Comparison of ENCODE assay signal across 19 cellular contexts in the genomic region with DNA sequence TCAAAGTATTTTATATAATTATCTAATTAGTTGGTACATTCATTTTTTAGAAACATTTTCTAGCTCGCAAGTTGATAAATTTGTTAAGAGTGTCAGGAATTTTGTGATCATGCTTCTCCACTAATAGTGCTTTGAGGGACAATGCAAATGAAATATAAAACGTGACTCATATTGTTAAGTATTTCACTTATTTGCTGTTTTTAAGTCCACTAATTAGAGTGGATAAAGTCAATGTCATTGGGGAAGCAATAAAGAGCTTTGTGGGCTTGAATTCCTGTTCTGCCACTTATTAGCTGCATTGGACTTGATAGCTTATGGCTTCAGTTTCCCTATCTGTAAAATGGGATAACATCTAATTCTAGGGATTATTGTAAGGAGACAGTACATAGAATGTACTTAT.
"Had no signal": no experiment of that assay in that cellular context is flagged by ENCODE, and none has a peak within 500 bp of the region (broad histone marks: within the 10 kb centered on the region; RNA-seq: fewer than 3 reads in every experiment).

No MANE protein-coding gene starts in this region.

- DNase-seq: dorsolateral prefrontal cortex; effector memory CD4-positive, alpha-beta T cell; heart left ventricle; hippocampal formation; left colon; left ventricle myocardium superior; naive thymus-derived CD4-positive, alpha-beta T cell; ovary; right lobe of liver; spleen; stimulated activated CD4-positive, alpha-beta T cell treated with anti-CD3 and anti-CD28 coated beads, Interleukin-15, amount 100 ng/mL, for 24 hours; stimulated activated CD4-positive, alpha-beta T cell treated with anti-CD3 and anti-CD28 coated beads, Interleukin-1b, Interleukin-23, amount 100 ng/mL, for 48 hours; stimulated activated CD4-positive, alpha-beta T cell treated with anti-CD3 and anti-CD28 coated beads, Interleukin-4, amount 100 ng/mL, for 24 hours; tibial artery; upper lobe of left lung; uterus had no signal

- H3K27ac Mint-ChIP-seq: stimulated activated memory B cell treated with anti-CD40 and anti-IgM and Interleukin-4, amounts not matched to agents 10 μg/mL and 1 μg/mL and 100 μg/mL, for 72 hours; stimulated activated naive CD8-positive, alpha-beta T cell treated with anti-CD3 and anti-CD28 coated beads, Interleukin-15, Interleukin-2, amounts not matched to agents 100 ng/mL and 50 ng/mL, for 24 hours had no signal

- ATAC-seq: esophagus mucosa; heart left ventricle; left colon; left ventricle myocardium superior; naive thymus-derived CD4-positive, alpha-beta T cell; right lobe of liver; stimulated activated memory B cell treated with anti-CD40 and anti-IgM and Interleukin-4, amounts not matched to agents 10 μg/mL and 1 μg/mL and 100 μg/mL, for 72 hours had no signal

- H3K9me3 ChIP-seq: heart left ventricle, ovary, right lobe of liver, spleen, tibial artery, upper lobe of left lung, uterus had no signal

- H3K27me3 Mint-ChIP-seq: naive thymus-derived CD4-positive, alpha-beta T cell; stimulated activated memory B cell treated with anti-CD40 and anti-IgM and Interleukin-4, amounts not matched to agents 10 μg/mL and 1 μg/mL and 100 μg/mL, for 72 hours; stimulated activated naive CD8-positive, alpha-beta T cell treated with anti-CD3 and anti-CD28 coated beads, Interleukin-15, Interleukin-2, amounts not matched to agents 100 ng/mL and 50 ng/mL, for 24 hours had no signal

- H3K4me3 Mint-ChIP-seq: naive thymus-derived CD4-positive, alpha-beta T cell; stimulated activated memory B cell treated with anti-CD40 and anti-IgM and Interleukin-4, amounts not matched to agents 10 μg/mL and 1 μg/mL and 100 μg/mL, for 72 hours; stimulated activated naive CD8-positive, alpha-beta T cell treated with anti-CD3 and anti-CD28 coated beads, Interleukin-15, Interleukin-2, amounts not matched to agents 100 ng/mL and 50 ng/mL, for 24 hours had no signal
